In genomic region chr6:18468162-18468843, GRCh38 we compare ENCODE assay signal across 30 cellular contexts.
"Had no signal": no experiment of that assay in that cellular context is flagged by ENCODE, and none has a peak within 500 bp of the region (broad histone marks: within the 10 kb centered on the region; RNA-seq: fewer than 3 reads in every experiment).

No MANE protein-coding gene starts in this region.

- H3K9me3 Mint-ChIP-seq: activated CD4-positive, alpha-beta memory T cell treated with anti-CD3 and anti-CD28 coated beads for 36 hours; activated T-helper 1 cell treated with anti-CD3 and anti-CD28 coated beads, Interleukin-12 subunit alpha, Interleukin-12 subunit beta, Interleukin-2, Interleukin-4 antibody, amounts not matched to agents 30 ng/mL and 10 ng/mL and 1 ng/mL, durations not matched to agents 14 hours and 24 hours and 36 hours; memory B cell; naive thymus-derived CD4-positive, alpha-beta T cell; stimulated activated memory B cell treated with anti-CD40 and anti-IgM and Interleukin-4, amounts not matched to agents 10 μg/mL and 1 μg/mL and 100 μg/mL, for 72 hours; type B pancreatic cell had no signal

- H3K4me1 ChIP-seq: colonic mucosa had no signal

- H3K4me3 ChIP-seq: colonic mucosa, heart right ventricle, pancreas, psoas muscle, smooth muscle cell had no signal

- H3K27ac Mint-ChIP-seq: activated CD4-positive, alpha-beta memory T cell treated with anti-CD3 and anti-CD28 coated beads for 36 hours; activated CD4-positive, alpha-beta T cell treated with anti-CD3 and anti-CD28 coated beads, Interleukin-2, amount 10 ng/mL, durations not matched to agents 24 days and 14 days; activated T-helper 1 cell treated with anti-CD3 and anti-CD28 coated beads, Interleukin-12 subunit alpha, Interleukin-12 subunit beta, Interleukin-2, Interleukin-4 antibody, amounts not matched to agents 30 ng/mL and 10 ng/mL and 1 ng/mL, durations not matched to agents 14 hours and 24 hours and 36 hours; memory B cell; naive thymus-derived CD4-positive, alpha-beta T cell; stimulated activated memory B cell treated with anti-CD40 and anti-IgM and Interleukin-4, amounts not matched to agents 10 μg/mL and 1 μg/mL and 100 μg/mL, for 72 hours; stimulated activated naive CD8-positive, alpha-beta T cell treated with anti-CD3 and anti-CD28 coated beads, Interleukin-15, amount 100 ng/mL, for 72 hours; type B pancreatic cell had no signal

- H3K4me1 Mint-ChIP-seq: activated CD4-positive, alpha-beta T cell treated with anti-CD3 and anti-CD28 coated beads, Interleukin-2, amount 10 ng/mL, durations not matched to agents 24 days and 14 days had no signal

- H3K27me3 ChIP-seq: colonic mucosa, heart right ventricle, pancreas had no signal

- H3K4me3 Mint-ChIP-seq: activated CD4-positive, alpha-beta memory T cell treated with anti-CD3 and anti-CD28 coated beads for 36 hours; activated CD4-positive, alpha-beta T cell treated with anti-CD3 and anti-CD28 coated beads, Interleukin-2, amount 10 ng/mL, durations not matched to agents 24 days and 14 days; activated T-helper 1 cell treated with anti-CD3 and anti-CD28 coated beads, Interleukin-12 subunit alpha, Interleukin-12 subunit beta, Interleukin-2, Interleukin-4 antibody, amounts not matched to agents 30 ng/mL and 10 ng/mL and 1 ng/mL, durations not matched to agents 14 hours and 24 hours and 36 hours; memory B cell; naive thymus-derived CD4-positive, alpha-beta T cell; stimulated activated memory B cell treated with anti-CD40 and anti-IgM and Interleukin-4, amounts not matched to agents 10 μg/mL and 1 μg/mL and 100 μg/mL, for 72 hours; stimulated activated naive CD8-positive, alpha-beta T cell treated with anti-CD3 and anti-CD28 coated beads, Interleukin-15, amount 100 ng/mL, for 72 hours; type B pancreatic cell had no signal

- ATAC-seq: activated CD4-positive, CD25-positive, alpha-beta regulatory T cell treated with anti-CD3 and anti-CD28 coated beads, Interleukin-2, amount 50 U/mL, for 24 hours; naive thymus-derived CD4-positive, alpha-beta T cell; pancreas; psoas muscle; stimulated activated memory B cell treated with anti-CD40 and anti-IgM and Interleukin-4, amounts not matched to agents 10 μg/mL and 1 μg/mL and 100 μg/mL, for 72 hours; stimulated activated naive CD8-positive, alpha-beta T cell treated with anti-CD3 and anti-CD28 coated beads, Interleukin-15, amount 100 ng/mL, for 72 hours had no signal

- H3K27me3 Mint-ChIP-seq: activated CD4-positive, alpha-beta memory T cell treated with anti-CD3 and anti-CD28 coated beads for 36 hours; activated CD4-positive, alpha-beta T cell treated with anti-CD3 and anti-CD28 coated beads, Interleukin-2, amount 10 ng/mL, durations not matched to agents 24 days and 14 days; memory B cell; stimulated activated memory B cell treated with anti-CD40 and anti-IgM and Interleukin-4, amounts not matched to agents 10 μg/mL and 1 μg/mL and 100 μg/mL, for 72 hours; stimulated activated naive CD8-positive, alpha-beta T cell treated with anti-CD3 and anti-CD28 coated beads, Interleukin-15, amount 100 ng/mL, for 72 hours; type B pancreatic cell had no signal

- H3K9me3 ChIP-seq: colonic mucosa, heart right ventricle, pancreas, psoas muscle had no signal

- H3K27ac ChIP-seq: colonic mucosa, heart right ventricle, pancreas, psoas muscle, VCaP had no signal

- DNase-seq: activated CD4-positive, alpha-beta memory T cell treated with anti-CD3 and anti-CD28 coated beads for 36 hours; activated CD4-positive, alpha-beta T cell treated with anti-CD3 and anti-CD28 coated beads, Interleukin-2, amount 10 ng/mL, durations not matched to agents 24 days and 14 days; activated CD8-positive, alpha-beta memory T cell treated with anti-CD3 and anti-CD28 coated beads, Interleukin-2, amount 50 U/mL, for 4 hours; activated gamma-delta T cell; activated naive CD4-positive, alpha-beta T cell treated with anti-CD3 and anti-CD28 coated beads, Interleukin-2, amount 50 U/mL, for 16 hours; activated T-cell treated with anti-CD3 and anti-CD28 coated beads, Interleukin-2, amount 50 U/mL, for 1 hour; amygdala; cerebellar nuclear complex; colonic mucosa; effector memory CD4-positive, alpha-beta T cell; foreskin fibroblast; heart right ventricle; left ventricle myocardium superior; midbrain; naive thymus-derived CD4-positive, alpha-beta T cell; nucleus accumbens; pancreas; psoas muscle; stimulated activated CD4-positive, alpha-beta T cell treated with anti-CD3 and anti-CD28 coated beads, Interleukin-1b, Interleukin-23, amount 100 ng/mL, for 48 hours; stimulated activated CD4-positive, alpha-beta T cell treated with anti-CD3 and anti-CD28 coated beads, Interleukin-4, amount 100 ng/mL, for 4 hours; stimulated activated CD8-positive, alpha-beta memory T cell treated with anti-CD3 and anti-CD28 coated beads, Interleukin-4, amount 100 ng/mL, for 48 hours; stimulated activated naive CD8-positive, alpha-beta T cell treated with anti-CD3 and anti-CD28 coated beads, Interleukin-15, amount 100 ng/mL, for 72 hours; substantia nigra had no signal

- H3K36me3 ChIP-seq: colonic mucosa, pancreas had no signal
